Comparison of ENCODE assay signal across 25 cellular contexts in genomic region chr22:33600113-33600512, GRCh38.
"Had no signal": no experiment of that assay in that cellular context is flagged by ENCODE, and none has a peak within 500 bp of the region (broad histone marks: within the 10 kb centered on the region; RNA-seq: fewer than 3 reads in every experiment).

No MANE protein-coding gene starts in this region.

- H3K4me1 ChIP-seq: pancreas, psoas muscle, right lobe of liver, sigmoid colon, thyroid gland, tibial nerve, upper lobe of left lung, vagina had no signal

- H3K36me3 ChIP-seq: neutrophil, pancreas, right lobe of liver, thoracic aorta, thyroid gland, vagina had no signal

- H3K27ac ChIP-seq: neutrophil, pancreas, psoas muscle, right lobe of liver, sigmoid colon, stomach, thoracic aorta, thyroid gland, tibial nerve, upper lobe of left lung, vagina had no signal

- H3K9me3 ChIP-seq: neutrophil, pancreas, psoas muscle, right lobe of liver, sigmoid colon, stomach, thoracic aorta, thyroid gland, tibial nerve, upper lobe of left lung, vagina had no signal

- H3K4me3 ChIP-seq: pancreas, psoas muscle, right lobe of liver, sigmoid colon, stomach, thoracic aorta, thyroid gland, tibial nerve, upper lobe of left lung, vagina had no signal

- H3K27me3 ChIP-seq: neutrophil, pancreas, right lobe of liver, sigmoid colon, stomach, thyroid gland, tibial nerve, upper lobe of left lung, vagina had no signal

- DNase-seq: naive thymus-derived CD8-positive, alpha-beta T cell; nephron progenitor cell; nucleus accumbens; pancreas; psoas muscle; right cardiac atrium; right lobe of liver; sigmoid colon; small intestine; stimulated activated CD4-positive, alpha-beta T cell treated with anti-CD3 and anti-CD28 coated beads, Interleukin-15, amount 100 ng/mL, for 24 hours; stimulated activated CD4-positive, alpha-beta T cell treated with anti-CD3 and anti-CD28 coated beads, Interleukin-2, amount 100 ng/mL, for 24 hours; stimulated activated CD4-positive, alpha-beta T cell treated with anti-CD3 and anti-CD28 coated beads, Interleukin-2, amount 100 ng/mL, for 48 hours; stimulated activated CD4-positive, alpha-beta T cell treated with anti-CD3 and anti-CD28 coated beads, Interleukin-4, amount 100 ng/mL, for 24 hours; stimulated activated naive B cell treated with anti-CD40 and anti-IgM and Interleukin-4, amounts not matched to agents 10 μg/mL and 1 μg/mL and 100 μg/mL, for 72 hours; stimulated activated naive CD4-positive, alpha-beta T cell treated with Interleukin-2 at 50 U/mL for 16 hours; stomach; thyroid gland; trophoblast cell; upper lobe of left lung had no signal

- ATAC-seq: naive thymus-derived CD8-positive, alpha-beta T cell; natural killer cell treated with Interleukin-12 subunit alpha and Interleukin-12 subunit beta and Interleukin-15 and Interleukin-18, amount 100 ng/mL, for 72 hours; pancreas; psoas muscle; right lobe of liver; stimulated activated effector memory CD8-positive, alpha-beta T cell treated with anti-CD3 and anti-CD28 coated beads, Interleukin-12 subunit alpha, Interleukin-12 subunit beta, amount 100 ng/mL, for 72 hours; stimulated activated naive B cell treated with anti-CD40 and anti-IgM and Interleukin-4, amounts not matched to agents 10 μg/mL and 1 μg/mL and 100 μg/mL, for 72 hours had no signal
